12 cellular contexts compared by ENCODE assay signal in the genomic region with DNA sequence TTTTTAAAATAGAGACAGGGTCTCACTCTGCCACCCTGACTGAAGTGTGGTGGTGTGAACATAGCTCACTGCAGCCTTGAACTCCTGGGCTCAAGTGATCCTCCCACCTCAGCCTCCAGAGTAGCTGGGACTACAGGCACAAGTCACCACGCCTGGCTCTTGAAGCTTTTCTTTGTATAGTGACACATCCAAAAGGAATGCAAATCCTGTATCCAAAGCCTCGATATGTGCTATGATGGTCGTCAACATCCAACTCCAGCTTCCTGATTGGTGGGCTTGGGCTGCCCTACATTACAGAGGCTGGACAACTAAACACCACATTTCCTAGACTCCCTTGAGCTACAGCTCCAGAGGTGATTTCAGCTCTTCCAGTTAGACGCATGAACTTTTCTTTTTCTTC.
DNase-seq lines count a peak whose midpoint lies in the region; ATAC-seq and TF ChIP-seq lines count a peak whose summit lies in the region.
"Had no signal": no experiment of that assay in that cellular context is flagged by ENCODE, and none has a peak within 500 bp of the region (broad histone marks: within the 10 kb centered on the region; RNA-seq: fewer than 3 reads in every experiment).

No MANE protein-coding gene starts in this region.

- H3K9me3 ChIP-seq in Karpas-422 (ENCODE audit: low read length) = no peaks in the 10 kb centered on the region

- peak; percentile 62 for DNase-seq in AG10803 (ENCODE audit: low read depth)
- DNase-seq in HCEC 1CT = peak; percentile 50
- DNase-seq in activated T-helper 1 cell treated with anti-CD3 and anti-CD28 coated beads, Interleukin-12 subunit alpha, Interleukin-12 subunit beta, Interleukin-2, Interleukin-4 antibody, amounts not matched to agents 30 ng/mL and 10 ng/mL and 1 ng/mL, durations not matched to agents 14 hours and 24 hours and 36 hours (ENCODE audit: low spot score) = no peak
- DNase-seq in iPS-NIHi7 (ENCODE audit: extremely low spot score) = peak; percentile 14
- no peak for DNase-seq in kidney glomerular epithelial cell (lab: John Stamatoyannopoulos, UW)
- DNase-seq in Karpas-422 = no peak
- no peak for DNase-seq in NCI-H2029 (lab: John Stamatoyannopoulos, UW)
- DNase-seq: NCI-H526 had no signal

- no peak for TF ChIP-seq CTCF in AG10803 (conservative IDR thresholded peaks at IDR 0.05; ENCODE audit: low read length)

- H3K27me3 Mint-ChIP-seq in activated T-helper 1 cell treated with anti-CD3 and anti-CD28 coated beads, Interleukin-12 subunit alpha, Interleukin-12 subunit beta, Interleukin-2, Interleukin-4 antibody, amounts not matched to agents 30 ng/mL and 10 ng/mL and 1 ng/mL, durations not matched to agents 14 hours and 24 hours and 36 hours (ENCODE audit: insufficient read depth) = no peaks in the 10 kb centered on the region
- H3K27me3 Mint-ChIP-seq: IgD-negative memory B cell had no signal

- no peak overlapping the region for H3K4me2 ChIP-seq in Karpas-422 (ENCODE audit: low read depth, low read length, poor library complexity, severe bottlenecking)

- no peak for ATAC-seq in HG03571 (IDR thresholded peaks at IDR 0.05; ENCODE audit: unreplicated experiment)

- intact Hi-C loops in activated T-helper 1 cell treated with anti-CD3 and anti-CD28 coated beads, Interleukin-12 subunit alpha, Interleukin-12 subunit beta, Interleukin-2, Interleukin-4 antibody, amounts not matched to agents 30 ng/mL and 10 ng/mL and 1 ng/mL, durations not matched to agents 14 hours and 24 hours and 36 hours (cut with micrococcal nuclease) = no loop called here

- H3K4me3 Mint-ChIP-seq in activated T-helper 1 cell treated with anti-CD3 and anti-CD28 coated beads, Interleukin-12 subunit alpha, Interleukin-12 subunit beta, Interleukin-2, Interleukin-4 antibody, amounts not matched to agents 30 ng/mL and 10 ng/mL and 1 ng/mL, durations not matched to agents 14 hours and 24 hours and 36 hours = no peak overlapping the region
- H3K4me3 Mint-ChIP-seq: IgD-negative memory B cell; T-helper 2 cell treated with Interferon-gamma antibody and Interleukin-4, amounts not matched to agents 5 μg/mL and 100 μg/mL, for 36 hours had no signal

- no peaks in the 10 kb centered on the region for H3K27me3 ChIP-seq in Karpas-422 (ENCODE audit: low read length)

- peaks cover 63% of the 10 kb centered on the region for H3K4me1 Mint-ChIP-seq in activated T-helper 1 cell treated with anti-CD3 and anti-CD28 coated beads, Interleukin-12 subunit alpha, Interleukin-12 subunit beta, Interleukin-2, Interleukin-4 antibody, amounts not matched to agents 30 ng/mL and 10 ng/mL and 1 ng/mL, durations not matched to agents 14 hours and 24 hours and 36 hours (ENCODE audit: low read depth)

- no peak overlapping the region for H2AFZ ChIP-seq in Karpas-422 (ENCODE audit: low read length)

- H3K4me3 ChIP-seq in AG10803 (ENCODE audit: low read length) = no peak overlapping the region
- no peak overlapping the region for H3K4me3 ChIP-seq in Karpas-422 (ENCODE audit: low read length)
- H3K4me3 ChIP-seq: lung had no signal

- no peaks in the 10 kb centered on the region for H3K4me1 ChIP-seq in Karpas-422 (ENCODE audit: low read length)

- H3K9me2 ChIP-seq in Karpas-422 (replicated peaks; ENCODE audit: insufficient read depth, low read length) = no peaks in the 10 kb centered on the region

- peak overlapping the region; percentile 20 for H3K27ac Mint-ChIP-seq in activated T-helper 1 cell treated with anti-CD3 and anti-CD28 coated beads, Interleukin-12 subunit alpha, Interleukin-12 subunit beta, Interleukin-2, Interleukin-4 antibody, amounts not matched to agents 30 ng/mL and 10 ng/mL and 1 ng/mL, durations not matched to agents 14 hours and 24 hours and 36 hours
- H3K27ac Mint-ChIP-seq: IgD-negative memory B cell; T-helper 2 cell treated with Interferon-gamma antibody and Interleukin-4, amounts not matched to agents 5 μg/mL and 100 μg/mL, for 36 hours had no signal

- no peak overlapping the region for H3K9ac ChIP-seq in Karpas-422 (ENCODE audit: low read length)

- no peaks in the 10 kb centered on the region for H3K79me2 ChIP-seq in Karpas-422 (ENCODE audit: low read length)

- H3K27ac ChIP-seq in Karpas-422 (ENCODE audit: low read length) = no peak overlapping the region

- peaks cover 27% of the 10 kb centered on the region for H3K36me3 ChIP-seq in Karpas-422 (ENCODE audit: insufficient read depth, low read length)

- H4K20me1 ChIP-seq in Karpas-422 (ENCODE audit: insufficient read depth, low read depth, low read length) = no peaks in the 10 kb centered on the region

- peaks cover 66% of the 10 kb centered on the region for H3K36me3 Mint-ChIP-seq in activated T-helper 1 cell treated with anti-CD3 and anti-CD28 coated beads, Interleukin-12 subunit alpha, Interleukin-12 subunit beta, Interleukin-2, Interleukin-4 antibody, amounts not matched to agents 30 ng/mL and 10 ng/mL and 1 ng/mL, durations not matched to agents 14 hours and 24 hours and 36 hours (ENCODE audit: low read depth)

- H3K9me3 Mint-ChIP-seq in activated T-helper 1 cell treated with anti-CD3 and anti-CD28 coated beads, Interleukin-12 subunit alpha, Interleukin-12 subunit beta, Interleukin-2, Interleukin-4 antibody, amounts not matched to agents 30 ng/mL and 10 ng/mL and 1 ng/mL, durations not matched to agents 14 hours and 24 hours and 36 hours = peaks cover 6% of the 10 kb centered on the region
- H3K9me3 Mint-ChIP-seq: IgD-negative memory B cell; T-helper 2 cell treated with Interferon-gamma antibody and Interleukin-4, amounts not matched to agents 5 μg/mL and 100 μg/mL, for 36 hours had no signal

Comparison
In these comparisons a context has a peak if more than half of its experiments do, and no peak if none do; other contexts are left out.
1. DNase-seq: peak in AG10803 (single experiment), HCEC 1CT (single experiment) and iPS-NIHi7 (single experiment); none in activated T-helper 1 cell treated with anti-CD3 and anti-CD28 coated beads, Interleukin-12 subunit alpha, Interleukin-12 subunit beta, Interleukin-2, Interleukin-4 antibody, amounts not matched to agents 30 ng/mL and 10 ng/mL and 1 ng/mL, durations not matched to agents 14 hours and 24 hours and 36 hours (single experiment), kidney glomerular epithelial cell (single experiment), Karpas-422 (single experiment) and NCI-H2029 (single experiment).